Comparison of ENCODE assay signal across 1 cellular context in the genomic region with DNA sequence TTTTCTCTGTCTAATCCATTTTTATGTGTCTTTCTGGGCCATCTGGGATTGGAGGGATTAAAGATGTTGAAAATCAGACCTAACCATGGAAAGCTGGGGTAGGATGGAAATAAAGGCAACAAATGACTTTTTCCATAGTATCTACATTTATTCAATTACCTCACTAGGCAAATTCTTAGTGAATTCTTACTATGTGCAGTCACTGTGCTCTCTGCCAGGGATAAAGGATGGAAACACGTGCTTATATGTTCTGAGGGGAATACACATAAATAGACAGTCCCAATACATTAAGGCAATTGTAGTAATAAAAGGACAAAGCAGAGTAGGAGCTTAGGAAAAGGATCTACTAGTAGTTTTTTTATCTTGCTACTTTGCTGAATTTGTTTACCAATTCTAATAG.
TF ChIP-seq lines count a peak whose summit lies in the region.

No MANE protein-coding gene starts in this region.

TF ChIP-seq in HepG2, 621 proteins besides CTCF, POLR2A, EP300 and RAD21:
- TF ChIP-seq ZNF33A (CRISPR knock-in tag; IDR thresholded peaks at IDR 0.05; ENCODE audit: borderline replicate concordance) (no peak), CREB1 (IDR thresholded peaks at IDR 0.05) (no peak), CREB1 (CRISPR knock-in tag; IDR thresholded peaks at IDR 0.05) (no peak), ZBTB7B (CRISPR knock-in tag; IDR thresholded peaks at IDR 0.05) (no peak), ZFAT (CRISPR knock-in tag; conservative IDR thresholded peaks at IDR 0.05) (no peak), ZFP37 (CRISPR knock-in tag; IDR thresholded peaks at IDR 0.05; ENCODE audit: borderline replicate concordance) (no peak), SP4 (CRISPR knock-in tag; IDR thresholded peaks at IDR 0.05) (no peak), ZNF260 (CRISPR knock-in tag; IDR thresholded peaks at IDR 0.05; ENCODE audit: borderline replicate concordance, low read depth) (no peak), GFI1 (CRISPR knock-in tag; IDR thresholded peaks at IDR 0.05; ENCODE audit: borderline replicate concordance) (no peak), U2AF1 (optimal IDR thresholded peaks at IDR 0.05; ENCODE audit: low read depth, low read length) (no peak), PCBP1 (IDR thresholded peaks at IDR 0.05; ENCODE audit: borderline replicate concordance, low read depth, low read length) (no peak), ZNF841 (CRISPR knock-in tag; IDR thresholded peaks at IDR 0.05; ENCODE audit: borderline replicate concordance) (no peak)
- TF ChIP-seq, protein P1, sequence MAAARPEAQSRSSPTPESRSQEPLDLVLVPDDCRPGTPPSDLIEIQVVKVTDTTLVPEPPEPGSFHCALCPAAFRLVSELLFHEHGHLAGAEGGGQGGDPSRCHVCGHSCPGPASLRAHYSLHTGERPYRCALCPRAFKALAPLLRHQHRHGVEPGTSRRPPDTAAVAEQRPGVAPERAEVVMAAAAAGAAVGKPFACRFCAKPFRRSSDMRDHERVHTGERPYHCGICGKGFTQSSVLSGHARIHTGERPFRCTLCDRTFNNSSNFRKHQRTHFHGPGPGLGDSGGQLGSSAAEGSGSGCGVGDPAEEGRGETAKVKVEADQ (CRISPR knock-in tag; IDR thresholded peaks at IDR 0.05; ENCODE audit: borderline replicate concordance) = no peak
